ENCODE assay signal across 8 cellular contexts in genomic region chr7:75485979-75486643, GRCh38. TPM values are rescaled to one million over a fixed set of nuclear protein-coding genes. Genes with fewer than 3 reads are reported as not detected.
DNase-seq lines count a peak whose midpoint lies in the region; ATAC-seq, FAIRE-seq and TF ChIP-seq lines count a peak whose summit lies in the region.
"Not testable (repeated sequence)": the region's sequence is repeated elsewhere in the genome, so short reads cannot be mapped to it uniquely, and the experiment has no call there.

Gene POM121C (minus strand): TSS chr7:75486299. CDS start chr7:75441496, 44,803 bp downstream.

- peak; percentile 77 for TF ChIP-seq POLR2A in GM12892 (IDR thresholded peaks at IDR 0.05; ENCODE audit: low read depth, low read length)
- peak in 1 of 2 donors; percentile 69 for TF ChIP-seq POLR2A in heart left ventricle (IDR thresholded peaks at IDR 0.05)
- peak in 2 of 4 donors; percentile 33 to 53 for TF ChIP-seq POLR2A in upper lobe of left lung (IDR thresholded peaks at IDR 0.05)

- 0 to 2% (median 0%) methylated on average over 21 to 49 of the region's 49 CpGs for WGBS in heart left ventricle, 4 donors
- WGBS in upper lobe of left lung, 2 donors: 0 to 2% methylated on average over 10 to 11 of the region's 49 CpGs

- H3K27ac ChIP-seq in heart left ventricle: peak within 1 kb of the TSS; percentile 69 to 92 (median 86)
- H3K27ac ChIP-seq in upper lobe of left lung: peak within 1 kb of the TSS; percentile 81 to 88 (median 87)

- H3K36me3 ChIP-seq in adipocyte (ENCODE audit: control insufficient read depth, insufficient read depth, low read length, severe bottlenecking); upper lobe of left lung: not testable (repeated sequence)
- peaks cover 0 to 21% (median 4%) of the 10 kb centered on the region in 9 donors for H3K36me3 ChIP-seq in heart left ventricle

- H3K9me3 ChIP-seq in adipocyte (ENCODE audit: control insufficient read depth, low read length); heart left ventricle; upper lobe of left lung: not testable (repeated sequence)

- not testable (repeated sequence) for TF ChIP-seq CTCF in heart left ventricle (IDR thresholded peaks at IDR 0.05); upper lobe of left lung (IDR thresholded peaks at IDR 0.05)

- not testable (repeated sequence) for TF ChIP-seq EP300 in upper lobe of left lung (IDR thresholded peaks at IDR 0.05)

- not testable (repeated sequence) for H3K4me1 ChIP-seq in adipocyte (ENCODE audit: control insufficient read depth, insufficient read depth, low read length); heart left ventricle; upper lobe of left lung

- ATAC-seq in HG02840 (IDR thresholded peaks at IDR 0.05; ENCODE audit: low FRiP score, unreplicated experiment): peak; percentile 99
- peak; percentile 100 for ATAC-seq in heart left ventricle
- peak; percentile 98 to 100 for ATAC-seq in upper lobe of left lung (ENCODE audit: low FRiP score in 2 of 2)

- peak within 1 kb of the TSS; percentile 87 for H3K4me3 ChIP-seq in adipocyte (ENCODE audit: low read length)
- H3K4me3 ChIP-seq in heart left ventricle: peak within 1 kb of the TSS; percentile 53 to 89 (median 81)
- peak within 1 kb of the TSS; percentile 70 to 84 (median 76) for H3K4me3 ChIP-seq in upper lobe of left lung

- H3K27me3 ChIP-seq in adipocyte (replicated peaks; ENCODE audit: control insufficient read depth, insufficient read depth, low read length); heart left ventricle; upper lobe of left lung: not testable (repeated sequence)

- intact Hi-C loops in heart left ventricle (cut with DNase I): loop anchor here in 1 of 10 donors (5.0 kb wide), 1 partner anchor 41 kb away; no protein-coding TSS in a partner anchor
- intact Hi-C loops in posterior vena cava (cut with DNase I): not testable (repeated sequence)

- H3K9ac ChIP-seq in adipocyte (ENCODE audit: low read length): peak within 1 kb of the TSS; percentile 92

- DNase-seq in GM12892 (ENCODE audit: insufficient read length): peak; percentile 58
- DNase-seq in NCI-H1436 (lab: John Stamatoyannopoulos, UW): peak; percentile 65
- peak; percentile 75 for DNase-seq in T follicular helper cell (ENCODE audit: low read depth)
- peak; percentile 89 for DNase-seq in adipocyte (ENCODE audit: low read depth)
- DNase-seq in heart left ventricle: peak; percentile 91 to 97 (median 95)
- peak; percentile 97 for DNase-seq in posterior vena cava (ENCODE audit: low spot score)
- DNase-seq in upper lobe of left lung: peak; percentile 96

- peak; percentile 5 for FAIRE-seq in GM12892 (lab: Jason Lieb, UNC)

RNA-seq across cellular contexts. Expression of gene POM121C, which starts in this region (rescaled TPM):
- 56.0 TPM for polyA plus RNA-seq in GM12892 (2012; ENCODE audit: missing spikeins)
- total RNA-seq in heart left ventricle: 10 to 100 TPM; 10.8 to 33.2 (median 19.9) TPM
- 10 to 100 TPM in 1 of 2 donors, 1 to 10 TPM in 1; 10.0 to 17.4 TPM for polyA plus RNA-seq in heart left ventricle
- total RNA-seq in posterior vena cava: 10 to 100 TPM; 28.8 to 31.4 TPM
- total RNA-seq in upper lobe of left lung: 100 to 1,000 TPM in 1 of 6 donors, 10 to 100 TPM in 5; 21.7 to 102 (median 36.8) TPM

Comparison
In these comparisons a context has a peak if more than half of its experiments do, and no peak if none do; other contexts are left out.
1. Peak in every context shown above with its lines: DNase-seq, ATAC-seq, H3K4me3 ChIP-seq and H3K27ac ChIP-seq.